3 cellular contexts compared by ENCODE assay signal in the genomic region with DNA sequence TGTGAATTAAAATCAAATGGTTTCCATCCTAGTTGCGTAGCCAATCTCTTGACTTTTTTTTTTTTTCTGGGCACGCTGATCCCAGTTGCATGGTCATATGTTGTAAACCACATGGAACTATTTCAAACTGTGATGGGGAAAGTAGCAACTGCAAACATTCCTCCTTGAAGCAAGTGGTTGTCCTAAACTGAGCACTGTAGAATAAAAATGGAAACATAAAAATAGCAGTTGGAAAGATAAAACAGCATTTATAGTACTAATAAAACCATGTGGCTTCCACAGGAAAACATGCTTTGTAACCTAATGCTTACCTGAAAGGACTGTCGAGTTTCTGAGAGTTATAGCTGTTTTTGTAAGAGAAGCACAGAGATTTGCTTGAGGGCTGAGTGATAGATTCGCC.
TF ChIP-seq lines count a peak whose summit lies in the region.

No MANE protein-coding gene starts in this region.

TF ChIP-seq in SK-N-SH, 30 proteins besides CTCF, POLR2A, EP300 and RAD21:
- TF ChIP-seq, protein P1, sequence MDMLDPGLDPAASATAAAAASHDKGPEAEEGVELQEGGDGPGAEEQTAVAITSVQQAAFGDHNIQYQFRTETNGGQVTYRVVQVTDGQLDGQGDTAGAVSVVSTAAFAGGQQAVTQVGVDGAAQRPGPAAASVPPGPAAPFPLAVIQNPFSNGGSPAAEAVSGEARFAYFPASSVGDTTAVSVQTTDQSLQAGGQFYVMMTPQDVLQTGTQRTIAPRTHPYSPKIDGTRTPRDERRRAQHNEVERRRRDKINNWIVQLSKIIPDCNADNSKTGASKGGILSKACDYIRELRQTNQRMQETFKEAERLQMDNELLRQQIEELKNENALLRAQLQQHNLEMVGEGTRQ (IDR thresholded peaks at IDR 0.05; ENCODE audit: borderline replicate concordance, low read depth, low read length): no peak
- TF ChIP-seq, protein P2, sequence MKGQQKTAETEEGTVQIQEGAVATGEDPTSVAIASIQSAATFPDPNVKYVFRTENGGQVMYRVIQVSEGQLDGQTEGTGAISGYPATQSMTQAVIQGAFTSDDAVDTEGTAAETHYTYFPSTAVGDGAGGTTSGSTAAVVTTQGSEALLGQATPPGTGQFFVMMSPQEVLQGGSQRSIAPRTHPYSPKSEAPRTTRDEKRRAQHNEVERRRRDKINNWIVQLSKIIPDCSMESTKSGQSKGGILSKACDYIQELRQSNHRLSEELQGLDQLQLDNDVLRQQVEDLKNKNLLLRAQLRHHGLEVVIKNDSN (IDR thresholded peaks at IDR 0.05; ENCODE audit: borderline replicate concordance, low read depth): no peak
- TF ChIP-seq, protein P3, sequence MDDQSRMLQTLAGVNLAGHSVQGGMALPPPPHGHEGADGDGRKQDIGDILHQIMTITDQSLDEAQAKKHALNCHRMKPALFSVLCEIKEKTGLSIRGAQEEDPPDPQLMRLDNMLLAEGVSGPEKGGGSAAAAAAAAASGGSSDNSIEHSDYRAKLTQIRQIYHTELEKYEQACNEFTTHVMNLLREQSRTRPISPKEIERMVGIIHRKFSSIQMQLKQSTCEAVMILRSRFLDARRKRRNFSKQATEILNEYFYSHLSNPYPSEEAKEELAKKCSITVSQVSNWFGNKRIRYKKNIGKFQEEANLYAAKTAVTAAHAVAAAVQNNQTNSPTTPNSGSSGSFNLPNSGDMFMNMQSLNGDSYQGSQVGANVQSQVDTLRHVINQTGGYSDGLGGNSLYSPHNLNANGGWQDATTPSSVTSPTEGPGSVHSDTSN (IDR thresholded peaks at IDR 0.05): no peak
- no peak for TF ChIP-seq EZH2phosphoT487 (IDR thresholded peaks at IDR 0.05; ENCODE audit: borderline replicate concordance, low read depth)
- no peak for TF ChIP-seq YY1 (IDR thresholded peaks at IDR 0.05; ENCODE audit: low read depth)
- TF ChIP-seq, protein P4, sequence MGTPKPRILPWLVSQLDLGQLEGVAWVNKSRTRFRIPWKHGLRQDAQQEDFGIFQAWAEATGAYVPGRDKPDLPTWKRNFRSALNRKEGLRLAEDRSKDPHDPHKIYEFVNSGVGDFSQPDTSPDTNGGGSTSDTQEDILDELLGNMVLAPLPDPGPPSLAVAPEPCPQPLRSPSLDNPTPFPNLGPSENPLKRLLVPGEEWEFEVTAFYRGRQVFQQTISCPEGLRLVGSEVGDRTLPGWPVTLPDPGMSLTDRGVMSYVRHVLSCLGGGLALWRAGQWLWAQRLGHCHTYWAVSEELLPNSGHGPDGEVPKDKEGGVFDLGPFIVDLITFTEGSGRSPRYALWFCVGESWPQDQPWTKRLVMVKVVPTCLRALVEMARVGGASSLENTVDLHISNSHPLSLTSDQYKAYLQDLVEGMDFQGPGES (IDR thresholded peaks at IDR 0.05; ENCODE audit: low read depth, low read length): no peak
- TF ChIP-seq MEF2A (IDR thresholded peaks at IDR 0.05; ENCODE audit: borderline replicate concordance, low read depth): no peak
- no peak for TF ChIP-seq TEAD4 (IDR thresholded peaks at IDR 0.05; ENCODE audit: borderline replicate concordance, insufficient read depth)
- no peak for TF ChIP-seq TCF12 (IDR thresholded peaks at IDR 0.05)
- TF ChIP-seq NFIC (IDR thresholded peaks at IDR 0.05; ENCODE audit: borderline replicate concordance): no peak
- no peak for TF ChIP-seq GATA2 (CRISPR knock-in tag; IDR thresholded peaks at IDR 0.05)
- TF ChIP-seq RFX5 (IDR thresholded peaks at IDR 0.05; ENCODE audit: low read length): no peak
- no peak for TF ChIP-seq RCOR1 (IDR thresholded peaks at IDR 0.05; ENCODE audit: low read length)
- no peak for TF ChIP-seq RXRA (IDR thresholded peaks at IDR 0.05; ENCODE audit: borderline replicate concordance, low read depth)
- no peak for TF ChIP-seq NRF1 (IDR thresholded peaks at IDR 0.05; ENCODE audit: low read depth, low read length)
- no peak for TF ChIP-seq MXI1 (IDR thresholded peaks at IDR 0.05; ENCODE audit: low read depth, low read length)

TF ChIP-seq in SK-N-SH treated with all-trans-retinoic acid at 6 μM for 48 hours, 23 proteins besides CTCF, POLR2A, EP300 and RAD21:
- no peak for TF ChIP-seq GLIS3 (CRISPR knock-in tag; IDR thresholded peaks at IDR 0.05)
- TF ChIP-seq, protein P5, sequence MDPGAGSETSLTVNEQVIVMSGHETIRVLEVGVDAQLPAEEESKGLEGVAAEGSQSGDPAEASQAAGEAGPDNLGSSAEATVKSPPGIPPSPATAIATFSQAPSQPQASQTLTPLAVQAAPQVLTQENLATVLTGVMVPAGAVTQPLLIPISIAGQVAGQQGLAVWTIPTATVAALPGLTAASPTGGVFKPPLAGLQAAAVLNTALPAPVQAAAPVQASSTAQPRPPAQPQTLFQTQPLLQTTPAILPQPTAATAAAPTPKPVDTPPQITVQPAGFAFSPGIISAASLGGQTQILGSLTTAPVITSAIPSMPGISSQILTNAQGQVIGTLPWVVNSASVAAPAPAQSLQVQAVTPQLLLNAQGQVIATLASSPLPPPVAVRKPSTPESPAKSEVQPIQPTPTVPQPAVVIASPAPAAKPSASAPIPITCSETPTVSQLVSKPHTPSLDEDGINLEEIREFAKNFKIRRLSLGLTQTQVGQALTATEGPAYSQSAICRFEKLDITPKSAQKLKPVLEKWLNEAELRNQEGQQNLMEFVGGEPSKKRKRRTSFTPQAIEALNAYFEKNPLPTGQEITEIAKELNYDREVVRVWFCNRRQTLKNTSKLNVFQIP (CRISPR knock-in tag; IDR thresholded peaks at IDR 0.05; ENCODE audit: borderline replicate concordance, low read depth): no peak

TF ChIP-seq in HEK293, 187 proteins besides CTCF, POLR2A, EP300 and RAD21 (continues in another document):
- TF ChIP-seq ZNF664 (tag by site-specific recombination; IDR thresholded peaks at IDR 0.05) (no peak), SCRT1 (tag by site-specific recombination; IDR thresholded peaks at IDR 0.05; ENCODE audit: borderline replicate concordance) (peak; percentile 42; the same call in 1 of the 2 replicates), ZNF585B (tag by site-specific recombination; IDR thresholded peaks at IDR 0.05) (no peak), TCF7L2 (IDR thresholded peaks at IDR 0.05; ENCODE audit: borderline replicate concordance, low read depth, low read length) (peak; percentile 71; the same call in 1 of the 2 replicates), ZNF157 (tag by site-specific recombination; IDR thresholded peaks at IDR 0.05) (no peak), ZBTB8A (tag by site-specific recombination; IDR thresholded peaks at IDR 0.05) (peak; percentile 16; the same call in 1 of the 2 replicates), ZSCAN30 (tag by site-specific recombination; IDR thresholded peaks at IDR 0.05) (0 out of 2 replicates have a peak, but pooled peaks have one; percentile 47), ZNF155 (tag by site-specific recombination; IDR thresholded peaks at IDR 0.05) (no peak), ZNF48 (tag by site-specific recombination; IDR thresholded peaks at IDR 0.05) (no peak), ZSCAN23 (tag by site-specific recombination; IDR thresholded peaks at IDR 0.05) (no peak), ZNF768 (tag by site-specific recombination; IDR thresholded peaks at IDR 0.05) (0 out of 2 replicates have a peak, but pooled peaks have one; percentile 41), ZNF561 (tag by site-specific recombination; IDR thresholded peaks at IDR 0.05; ENCODE audit: borderline replicate concordance) (0 out of 2 replicates have a peak, but pooled peaks have one; percentile 43), ZNF701 (tag by site-specific recombination; IDR thresholded peaks at IDR 0.05) (no peak), TRIM28 (IDR thresholded peaks at IDR 0.05; ENCODE audit: borderline replicate concordance, low read length) (0 out of 2 replicates have a peak, but pooled peaks have one; percentile 39), ZFHX2 (tag by site-specific recombination; conservative IDR thresholded peaks at IDR 0.05) (no peak), SP2 (tag by site-specific recombination; IDR thresholded peaks at IDR 0.05) (no peak), ZNF843 (tag by site-specific recombination; IDR thresholded peaks at IDR 0.05) (peak; percentile 92), ZNF302 (tag by site-specific recombination; IDR thresholded peaks at IDR 0.05; ENCODE audit: low read depth) (no peak), ZNF76 (tag by site-specific recombination; IDR thresholded peaks at IDR 0.05; ENCODE audit: borderline replicate concordance, low read depth) (no peak), GFI1B (tag by site-specific recombination; IDR thresholded peaks at IDR 0.05) (peak; percentile 86), ZNF544 (tag by site-specific recombination; IDR thresholded peaks at IDR 0.05) (no peak), REPIN1 (tag by site-specific recombination; IDR thresholded peaks at IDR 0.05; ENCODE audit: low read depth) (no peak), ZIC2 (tag by site-specific recombination; IDR thresholded peaks at IDR 0.05) (peak; percentile 79), KLF10 (tag by site-specific recombination; IDR thresholded peaks at IDR 0.05) (0 out of 2 replicates have a peak, but pooled peaks have one; percentile 16), GLI2 (tag by site-specific recombination; IDR thresholded peaks at IDR 0.05; ENCODE audit: borderline replicate concordance, low read depth) (no peak)
- TF ChIP-seq, protein P6, sequence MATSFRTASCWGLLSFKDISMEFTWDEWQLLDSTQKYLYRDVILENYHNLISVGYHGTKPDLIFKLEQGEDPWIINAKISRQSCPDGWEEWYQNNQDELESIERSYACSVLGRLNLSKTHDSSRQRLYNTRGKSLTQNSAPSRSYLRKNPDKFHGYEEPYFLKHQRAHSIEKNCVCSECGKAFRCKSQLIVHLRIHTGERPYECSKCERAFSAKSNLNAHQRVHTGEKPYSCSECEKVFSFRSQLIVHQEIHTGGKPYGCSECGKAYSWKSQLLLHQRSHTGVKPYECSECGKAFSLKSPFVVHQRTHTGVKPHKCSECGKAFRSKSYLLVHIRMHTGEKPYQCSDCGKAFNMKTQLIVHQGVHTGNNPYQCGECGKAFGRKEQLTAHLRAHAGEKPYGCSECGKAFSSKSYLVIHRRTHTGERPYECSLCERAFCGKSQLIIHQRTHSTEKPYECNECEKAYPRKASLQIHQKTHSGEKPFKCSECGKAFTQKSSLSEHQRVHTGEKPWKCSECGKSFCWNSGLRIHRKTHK (tag by site-specific recombination; IDR thresholded peaks at IDR 0.05): no peak
- TF ChIP-seq, protein P7, sequence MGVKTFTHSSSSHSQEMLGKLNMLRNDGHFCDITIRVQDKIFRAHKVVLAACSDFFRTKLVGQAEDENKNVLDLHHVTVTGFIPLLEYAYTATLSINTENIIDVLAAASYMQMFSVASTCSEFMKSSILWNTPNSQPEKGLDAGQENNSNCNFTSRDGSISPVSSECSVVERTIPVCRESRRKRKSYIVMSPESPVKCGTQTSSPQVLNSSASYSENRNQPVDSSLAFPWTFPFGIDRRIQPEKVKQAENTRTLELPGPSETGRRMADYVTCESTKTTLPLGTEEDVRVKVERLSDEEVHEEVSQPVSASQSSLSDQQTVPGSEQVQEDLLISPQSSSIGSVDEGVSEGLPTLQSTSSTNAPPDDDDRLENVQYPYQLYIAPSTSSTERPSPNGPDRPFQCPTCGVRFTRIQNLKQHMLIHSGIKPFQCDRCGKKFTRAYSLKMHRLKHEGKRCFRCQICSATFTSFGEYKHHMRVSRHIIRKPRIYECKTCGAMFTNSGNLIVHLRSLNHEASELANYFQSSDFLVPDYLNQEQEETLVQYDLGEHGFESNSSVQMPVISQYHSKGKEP (tag by site-specific recombination; IDR thresholded peaks at IDR 0.05): peak; percentile 82
- TF ChIP-seq, protein P8, sequence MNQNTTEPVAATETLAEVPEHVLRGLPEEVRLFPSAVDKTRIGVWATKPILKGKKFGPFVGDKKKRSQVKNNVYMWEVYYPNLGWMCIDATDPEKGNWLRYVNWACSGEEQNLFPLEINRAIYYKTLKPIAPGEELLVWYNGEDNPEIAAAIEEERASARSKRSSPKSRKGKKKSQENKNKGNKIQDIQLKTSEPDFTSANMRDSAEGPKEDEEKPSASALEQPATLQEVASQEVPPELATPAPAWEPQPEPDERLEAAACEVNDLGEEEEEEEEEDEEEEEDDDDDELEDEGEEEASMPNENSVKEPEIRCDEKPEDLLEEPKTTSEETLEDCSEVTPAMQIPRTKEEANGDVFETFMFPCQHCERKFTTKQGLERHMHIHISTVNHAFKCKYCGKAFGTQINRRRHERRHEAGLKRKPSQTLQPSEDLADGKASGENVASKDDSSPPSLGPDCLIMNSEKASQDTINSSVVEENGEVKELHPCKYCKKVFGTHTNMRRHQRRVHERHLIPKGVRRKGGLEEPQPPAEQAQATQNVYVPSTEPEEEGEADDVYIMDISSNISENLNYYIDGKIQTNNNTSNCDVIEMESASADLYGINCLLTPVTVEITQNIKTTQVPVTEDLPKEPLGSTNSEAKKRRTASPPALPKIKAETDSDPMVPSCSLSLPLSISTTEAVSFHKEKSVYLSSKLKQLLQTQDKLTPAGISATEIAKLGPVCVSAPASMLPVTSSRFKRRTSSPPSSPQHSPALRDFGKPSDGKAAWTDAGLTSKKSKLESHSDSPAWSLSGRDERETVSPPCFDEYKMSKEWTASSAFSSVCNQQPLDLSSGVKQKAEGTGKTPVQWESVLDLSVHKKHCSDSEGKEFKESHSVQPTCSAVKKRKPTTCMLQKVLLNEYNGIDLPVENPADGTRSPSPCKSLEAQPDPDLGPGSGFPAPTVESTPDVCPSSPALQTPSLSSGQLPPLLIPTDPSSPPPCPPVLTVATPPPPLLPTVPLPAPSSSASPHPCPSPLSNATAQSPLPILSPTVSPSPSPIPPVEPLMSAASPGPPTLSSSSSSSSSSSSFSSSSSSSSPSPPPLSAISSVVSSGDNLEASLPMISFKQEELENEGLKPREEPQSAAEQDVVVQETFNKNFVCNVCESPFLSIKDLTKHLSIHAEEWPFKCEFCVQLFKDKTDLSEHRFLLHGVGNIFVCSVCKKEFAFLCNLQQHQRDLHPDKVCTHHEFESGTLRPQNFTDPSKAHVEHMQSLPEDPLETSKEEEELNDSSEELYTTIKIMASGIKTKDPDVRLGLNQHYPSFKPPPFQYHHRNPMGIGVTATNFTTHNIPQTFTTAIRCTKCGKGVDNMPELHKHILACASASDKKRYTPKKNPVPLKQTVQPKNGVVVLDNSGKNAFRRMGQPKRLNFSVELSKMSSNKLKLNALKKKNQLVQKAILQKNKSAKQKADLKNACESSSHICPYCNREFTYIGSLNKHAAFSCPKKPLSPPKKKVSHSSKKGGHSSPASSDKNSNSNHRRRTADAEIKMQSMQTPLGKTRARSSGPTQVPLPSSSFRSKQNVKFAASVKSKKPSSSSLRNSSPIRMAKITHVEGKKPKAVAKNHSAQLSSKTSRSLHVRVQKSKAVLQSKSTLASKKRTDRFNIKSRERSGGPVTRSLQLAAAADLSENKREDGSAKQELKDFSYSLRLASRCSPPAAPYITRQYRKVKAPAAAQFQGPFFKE (tag by site-specific recombination; IDR thresholded peaks at IDR 0.05; ENCODE audit: borderline replicate concordance): no peak
- TF ChIP-seq, protein P9, sequence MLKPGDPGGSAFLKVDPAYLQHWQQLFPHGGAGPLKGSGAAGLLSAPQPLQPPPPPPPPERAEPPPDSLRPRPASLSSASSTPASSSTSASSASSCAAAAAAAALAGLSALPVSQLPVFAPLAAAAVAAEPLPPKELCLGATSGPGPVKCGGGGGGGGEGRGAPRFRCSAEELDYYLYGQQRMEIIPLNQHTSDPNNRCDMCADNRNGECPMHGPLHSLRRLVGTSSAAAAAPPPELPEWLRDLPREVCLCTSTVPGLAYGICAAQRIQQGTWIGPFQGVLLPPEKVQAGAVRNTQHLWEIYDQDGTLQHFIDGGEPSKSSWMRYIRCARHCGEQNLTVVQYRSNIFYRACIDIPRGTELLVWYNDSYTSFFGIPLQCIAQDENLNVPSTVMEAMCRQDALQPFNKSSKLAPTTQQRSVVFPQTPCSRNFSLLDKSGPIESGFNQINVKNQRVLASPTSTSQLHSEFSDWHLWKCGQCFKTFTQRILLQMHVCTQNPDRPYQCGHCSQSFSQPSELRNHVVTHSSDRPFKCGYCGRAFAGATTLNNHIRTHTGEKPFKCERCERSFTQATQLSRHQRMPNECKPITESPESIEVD (tag by site-specific recombination; IDR thresholded peaks at IDR 0.05): peak; percentile 96
